ENCODE assay signal across 22 cellular contexts in the genomic region with DNA sequence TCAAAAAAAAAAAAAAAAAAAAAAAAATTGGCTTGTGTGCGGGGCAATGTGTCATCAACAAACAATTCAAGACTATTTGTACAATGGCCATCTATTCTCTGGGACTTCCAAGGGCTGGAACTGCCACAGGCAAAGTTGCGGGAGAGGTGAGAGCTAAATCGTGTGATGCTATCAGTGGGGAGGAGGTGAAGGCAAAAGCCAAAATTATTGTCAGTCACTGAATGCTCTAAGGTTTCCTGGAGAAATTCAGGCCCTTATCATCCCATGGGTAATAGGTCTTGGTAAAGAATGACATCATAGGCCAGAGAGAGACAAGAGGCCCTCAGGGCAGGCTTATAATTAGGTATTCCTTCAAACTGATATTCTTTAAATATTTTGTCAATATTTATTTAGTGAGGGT.
DNase-seq lines count a peak whose midpoint lies in the region; ATAC-seq lines count a peak whose summit lies in the region.
"Had no signal": no experiment of that assay in that cellular context is flagged by ENCODE, and none has a peak within 500 bp of the region (broad histone marks: within the 10 kb centered on the region; RNA-seq: fewer than 3 reads in every experiment).

No MANE protein-coding gene starts in this region.

- H3K27ac Mint-ChIP-seq in T-helper 17 cell: peak overlapping the region; percentile 8
- H3K27ac Mint-ChIP-seq: naive thymus-derived CD8-positive, alpha-beta T cell; type B pancreatic cell had no signal

- no peak overlapping the region for H3K9ac ChIP-seq in subcutaneous abdominal adipose tissue (ENCODE audit: low read length in 5 of 5)

- H3K4me3 Mint-ChIP-seq in T-helper 17 cell: no peak overlapping the region
- H3K4me3 Mint-ChIP-seq: naive thymus-derived CD8-positive, alpha-beta T cell; type B pancreatic cell had no signal

- H3K27ac ChIP-seq in subcutaneous abdominal adipose tissue (ENCODE audit: low read depth, low read length): peak overlapping the region; percentile 31
- H3K27ac ChIP-seq: pancreas, VCaP had no signal

- H3K4me1 ChIP-seq in subcutaneous abdominal adipose tissue (ENCODE audit: control insufficient read depth in 5 of 5, insufficient read depth in 5 of 5, low read length in 5 of 5): peaks cover 0 to 9% (median 2%) of the 10 kb centered on the region in 5 donors
- H3K4me1 ChIP-seq: pancreas had no signal

- DNase-seq in NCI-H2196 (lab: John Stamatoyannopoulos, UW; ENCODE audit: unreplicated experiment): peak; percentile 19
- no peak for DNase-seq in NCI-H2196 treated with DMSO at 0.1 percent for 48 hours (lab: John Stamatoyannopoulos, UW; ENCODE audit: unreplicated experiment)
- peak; percentile 27 for DNase-seq in NCI-H1436 (lab: John Stamatoyannopoulos, UW)
- no peak for DNase-seq in T-helper 17 cell
- DNase-seq in kidney tubule cell (ENCODE audit: low spot score): no peak
- no peak for DNase-seq in NK-92 (lab: John Stamatoyannopoulos, UW; ENCODE audit: unreplicated experiment)
- no peak for DNase-seq in NCI-H1092 treated with DMSO at 0.1 percent for 48 hours (lab: John Stamatoyannopoulos, UW)
- DNase-seq: activated CD4-positive, alpha-beta T cell treated with anti-CD3 and anti-CD28 coated beads, Interleukin-2, amount 50 U/mL, for 48 hours; amygdala; central memory CD4-positive, alpha-beta T cell; DMS79 treated with DMSO at 0.1 percent for 48 hours; foreskin melanocyte; Kasumi-1; kidney glomerular epithelial cell; naive thymus-derived CD8-positive, alpha-beta T cell; pancreas; SHP77; stimulated activated naive CD8-positive, alpha-beta T cell treated with anti-CD3 and anti-CD28 coated beads, Interleukin-15, Interleukin-2, amounts not matched to agents 100 U/mL and 50 U/mL, for 24 hours; T-helper 1 cell had no signal

- no peaks in the 10 kb centered on the region for H3K4me1 Mint-ChIP-seq in T-helper 17 cell
- H3K4me1 Mint-ChIP-seq: naive thymus-derived CD8-positive, alpha-beta T cell had no signal

- H3K9me3 ChIP-seq in T-helper 17 cell (ENCODE audit: control insufficient read depth, low read length, poor library complexity, severe bottlenecking): no peaks in the 10 kb centered on the region
- H3K9me3 ChIP-seq in subcutaneous abdominal adipose tissue (ENCODE audit: control insufficient read depth in 5 of 5, low read length in 5 of 5): no peaks in the 10 kb centered on the region
- H3K9me3 ChIP-seq: pancreas had no signal

- H3K27me3 Mint-ChIP-seq in T-helper 17 cell: peaks cover 16% of the 10 kb centered on the region

- H3K36me3 ChIP-seq in subcutaneous abdominal adipose tissue (ENCODE audit: control insufficient read depth in 5 of 5, insufficient read depth in 5 of 5, low read length in 5 of 5): no peaks in the 10 kb centered on the region
- H3K36me3 ChIP-seq: pancreas had no signal

- no peaks in the 10 kb centered on the region for H3K27me3 ChIP-seq in subcutaneous abdominal adipose tissue (ENCODE audit: control insufficient read depth in 5 of 5, insufficient read depth in 4 of 5, low read length in 5 of 5)
- H3K27me3 ChIP-seq: pancreas had no signal

- no peak for ATAC-seq in T-helper 17 cell
- ATAC-seq: naive thymus-derived CD8-positive, alpha-beta T cell; pancreas; stimulated activated naive CD8-positive, alpha-beta T cell treated with anti-CD3 and anti-CD28 coated beads, Interleukin-15, Interleukin-2, amounts not matched to agents 100 U/mL and 50 U/mL, for 24 hours had no signal

- H3K4me3 ChIP-seq in subcutaneous abdominal adipose tissue (ENCODE audit: low read depth in 1 of 5, low read length in 5 of 5): no peak overlapping the region
- H3K4me3 ChIP-seq: pancreas had no signal

- H3K36me3 Mint-ChIP-seq in T-helper 17 cell (ENCODE audit: low read depth): no peaks in the 10 kb centered on the region
- H3K36me3 Mint-ChIP-seq: naive thymus-derived CD8-positive, alpha-beta T cell; type B pancreatic cell had no signal

Comparison
In these comparisons a context has a peak if more than half of its experiments do, and no peak if none do; other contexts are left out.
1. DNase-seq: peak in NCI-H2196 (single experiment) and NCI-H1436 (single experiment); none in NCI-H2196 treated with DMSO at 0.1 percent for 48 hours (single experiment), T-helper 17 cell (0 of 3), kidney tubule cell (single experiment), NK-92 (single experiment) and NCI-H1092 treated with DMSO at 0.1 percent for 48 hours (single experiment).